Comparison of ENCODE assay signal across 8 cellular contexts in genomic region chr1:225651872-225652725, GRCh38. TPM values are rescaled to one million over a fixed set of nuclear protein-coding genes. Genes with fewer than 3 reads are reported as not detected.
A peak's percentile ranks its signal among the peaks of the same experiment; 100 is the strongest.
DNase-seq lines count a peak whose midpoint lies in the region; ATAC-seq and TF ChIP-seq lines count a peak whose summit lies in the region.

No MANE protein-coding gene starts in this region.

- H3K4me3 Mint-ChIP-seq in activated CD4-positive, alpha-beta T cell treated with anti-CD3 and anti-CD28 coated beads, Interleukin-2, amount 10 ng/mL, durations not matched to agents 7 days and 5 days = peak overlapping the region; percentile 82
- peak overlapping the region; percentile 87 to 94 for H3K4me3 Mint-ChIP-seq in stimulated activated naive CD8-positive, alpha-beta T cell treated with anti-CD3 and anti-CD28 coated beads, Interleukin-15, amount 100 ng/mL, for 72 hours

- no peaks in the 10 kb centered on the region for H3K36me3 Mint-ChIP-seq in activated CD4-positive, alpha-beta T cell treated with anti-CD3 and anti-CD28 coated beads, Interleukin-2, amount 10 ng/mL, durations not matched to agents 7 days and 5 days (ENCODE audit: low read depth)

- TF ChIP-seq POLR2A in body of pancreas (IDR thresholded peaks at IDR 0.05) = peak in 2 of 3 donors; percentile 35 to 45

- H3K4me1 ChIP-seq in body of pancreas = peaks cover 39% of the 10 kb centered on the region

- H3K27ac ChIP-seq in body of pancreas = peak overlapping the region; percentile 86 to 97 (median 94)

- H3K36me3 ChIP-seq in body of pancreas (replicated peaks in 1 of 2; ENCODE audit: insufficient read depth in 1 of 2, low read depth in 2 of 2) (no peaks in the 10 kb centered on the region), kidney epithelial cell (ENCODE audit: control insufficient read depth, insufficient read depth, low read length) (no peaks in the 10 kb centered on the region)

- no peaks in the 10 kb centered on the region for H3K9me3 ChIP-seq in body of pancreas

- peaks cover 11% of the 10 kb centered on the region for H3K4me1 Mint-ChIP-seq in activated CD4-positive, alpha-beta T cell treated with anti-CD3 and anti-CD28 coated beads, Interleukin-2, amount 10 ng/mL, durations not matched to agents 7 days and 5 days
- peaks cover 15% of the 10 kb centered on the region for H3K4me1 Mint-ChIP-seq in stimulated activated naive CD8-positive, alpha-beta T cell treated with anti-CD3 and anti-CD28 coated beads, Interleukin-15, amount 100 ng/mL, for 72 hours

- ATAC-seq in body of pancreas = peak; percentile 4
- peak; percentile 13 for ATAC-seq in stimulated activated naive CD8-positive, alpha-beta T cell treated with anti-CD3 and anti-CD28 coated beads, Interleukin-15, amount 100 ng/mL, for 72 hours

- DNase-seq in activated CD4-positive, alpha-beta T cell treated with anti-CD3 and anti-CD28 coated beads, Interleukin-2, amount 10 ng/mL, durations not matched to agents 7 days and 5 days = no peak
- DNase-seq in activated CD4-positive, alpha-beta T cell treated with anti-CD3 and anti-CD28 coated beads, Interleukin-2, amount 50 U/mL, for 4 hours = no peak
- DNase-seq in NCI-H2171 treated with DMSO at 0.1 percent for 48 hours (lab: John Stamatoyannopoulos, UW) (peak; percentile 52), body of pancreas (peak; percentile 46 to 71 (median 56)), kidney epithelial cell (ENCODE audit: low read depth) (no peak), ecto neural progenitor cell (ENCODE audit: low spot score) (no peak), foreskin melanocyte (no peak)
- DNase-seq in stimulated activated naive CD8-positive, alpha-beta T cell treated with anti-CD3 and anti-CD28 coated beads, Interleukin-15, amount 100 ng/mL, for 72 hours = no peak

- CTCF ChIA-PET in activated CD4-positive, alpha-beta T cell treated with anti-CD3 and anti-CD28 coated beads, Interleukin-2, amount 10 ng/mL, durations not matched to agents 7 days and 5 days (lab: Charles Lee) = no interaction called here

- intact Hi-C loops in body of pancreas (cut with DNase I) = loop anchor here (10.0 kb wide), 1 partner anchor 113 kb away; no protein-coding TSS in a partner anchor

- no peaks in the 10 kb centered on the region for H3K27me3 ChIP-seq in body of pancreas
- H3K27me3 ChIP-seq in kidney epithelial cell (ENCODE audit: control insufficient read depth, insufficient read depth, low read length) = no peaks in the 10 kb centered on the region

- H3K4me3 ChIP-seq in body of pancreas = peak overlapping the region; percentile 83 to 96
- peak overlapping the region; percentile 98 for H3K4me3 ChIP-seq in kidney epithelial cell (ENCODE audit: low read depth, low read length)

- peaks cover 67% of the 10 kb centered on the region for H3K27me3 Mint-ChIP-seq in activated CD4-positive, alpha-beta T cell treated with anti-CD3 and anti-CD28 coated beads, Interleukin-2, amount 10 ng/mL, durations not matched to agents 7 days and 5 days
- peaks cover 53% of the 10 kb centered on the region for H3K27me3 Mint-ChIP-seq in stimulated activated naive CD8-positive, alpha-beta T cell treated with anti-CD3 and anti-CD28 coated beads, Interleukin-15, amount 100 ng/mL, for 72 hours

- WGBS in body of pancreas, 2 donors = 1 to 2% methylated on average over 36 to 44 of the region's 45 CpGs

- POLR2A ChIA-PET in activated CD4-positive, alpha-beta T cell treated with anti-CD3 and anti-CD28 coated beads, Interleukin-2, amount 10 ng/mL, durations not matched to agents 7 days and 5 days (lab: Charles Lee) = no interaction called here

- H3K27ac Mint-ChIP-seq in activated CD4-positive, alpha-beta T cell treated with anti-CD3 and anti-CD28 coated beads, Interleukin-2, amount 10 ng/mL, durations not matched to agents 7 days and 5 days = no peak overlapping the region
- peak overlapping the region in 1 of 2 donors; percentile 11 for H3K27ac Mint-ChIP-seq in stimulated activated naive CD8-positive, alpha-beta T cell treated with anti-CD3 and anti-CD28 coated beads, Interleukin-15, amount 100 ng/mL, for 72 hours

- H3K9me3 Mint-ChIP-seq in activated CD4-positive, alpha-beta T cell treated with anti-CD3 and anti-CD28 coated beads, Interleukin-2, amount 10 ng/mL, durations not matched to agents 7 days and 5 days = no peaks in the 10 kb centered on the region
- H3K9me3 Mint-ChIP-seq in stimulated activated naive CD8-positive, alpha-beta T cell treated with anti-CD3 and anti-CD28 coated beads, Interleukin-15, amount 100 ng/mL, for 72 hours = no peaks in the 10 kb centered on the region

- peak in 1 of 7 experiments; percentile 3 for TF ChIP-seq CTCF in body of pancreas (IDR thresholded peaks at IDR 0.05)
- TF ChIP-seq CTCF in kidney epithelial cell (IDR thresholded peaks at IDR 0.05; ENCODE audit: insufficient read depth, low read length, poor library complexity, severe bottlenecking) = no peak

RNA-seq across cellular contexts. Expression of gene ENAH, which starts 0.8 kb away (rescaled TPM):
- total RNA-seq in activated CD4-positive, alpha-beta T cell treated with anti-CD3 and anti-CD28 coated beads, Interleukin-2, amount 10 ng/mL, durations not matched to agents 7 days and 5 days = not detected
- total RNA-seq in body of pancreas = 10 to 100 TPM; 21.1 to 28.8 TPM
- total RNA-seq in kidney epithelial cell = 70.3 and 95.8 TPM in 2 replicates

Comparison
In these comparisons a context has a peak if more than half of its experiments do, and no peak if none do; other contexts are left out.
1. DNase-seq: peak in NCI-H2171 treated with DMSO at 0.1 percent for 48 hours (single experiment) and body of pancreas (4 of 4); none in activated CD4-positive, alpha-beta T cell treated with anti-CD3 and anti-CD28 coated beads, Interleukin-2, amount 10 ng/mL, durations not matched to agents 7 days and 5 days (single experiment), activated CD4-positive, alpha-beta T cell treated with anti-CD3 and anti-CD28 coated beads, Interleukin-2, amount 50 U/mL, for 4 hours (0 of 2), kidney epithelial cell (single experiment), stimulated activated naive CD8-positive, alpha-beta T cell treated with anti-CD3 and anti-CD28 coated beads, Interleukin-15, amount 100 ng/mL, for 72 hours (0 of 2), ecto neural progenitor cell (single experiment) and foreskin melanocyte (single experiment).
2. RNA of gene ENAH, which starts 0.8 kb away (total RNA-seq): 70.3 to 95.8 TPM in kidney epithelial cell and 21.1 to 28.8 TPM in body of pancreas; not detected in activated CD4-positive, alpha-beta T cell treated with anti-CD3 and anti-CD28 coated beads, Interleukin-2, amount 10 ng/mL, durations not matched to agents 7 days and 5 days; every median in the first group is over 10 times any median in the second.